In the genomic region with DNA sequence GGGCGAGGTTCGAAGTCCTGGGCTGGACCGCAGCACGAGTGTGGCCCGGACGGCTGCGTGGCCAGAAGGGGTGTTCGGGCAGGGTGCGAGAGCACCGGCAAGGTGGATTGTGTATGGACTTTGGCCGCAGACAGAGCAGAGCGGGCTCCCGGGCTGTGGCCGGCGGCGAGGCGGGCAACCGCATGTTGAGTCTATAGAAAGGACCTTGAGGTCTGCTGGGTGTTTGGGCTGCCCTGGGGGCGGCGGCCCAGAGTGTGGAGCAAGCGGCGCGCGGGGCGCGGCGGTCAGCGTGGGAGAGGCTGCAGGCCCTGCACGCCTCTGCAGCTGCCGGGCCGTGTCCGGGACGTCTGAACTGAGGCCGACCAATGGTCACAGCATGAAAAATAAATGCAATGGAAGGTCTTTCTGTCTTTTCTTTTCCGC, we compare ENCODE assay signal across 11 cellular contexts. TPM values are rescaled to one million over a fixed set of nuclear protein-coding genes. Genes with fewer than 3 reads are reported as not detected.
DNase-seq lines count a peak whose midpoint lies in the region; ATAC-seq and TF ChIP-seq lines count a peak whose summit lies in the region.
"Had no signal": no experiment of that assay in that cellular context is flagged by ENCODE, and none has a peak within 500 bp of the region (broad histone marks: within the 10 kb centered on the region; RNA-seq: fewer than 3 reads in every experiment).

No MANE protein-coding gene starts in this region.

- peak overlapping the region; percentile 33; the same call in 1 of the 2 replicates for H3K4me2 ChIP-seq in SK-N-SH

- TF ChIP-seq EP300 in SK-N-SH (IDR thresholded peaks at IDR 0.05; ENCODE audit: borderline replicate concordance in 1 of 2, low read depth in 1 of 2, low read length in 1 of 2) = no peak

- no peaks in the 10 kb centered on the region for H3K36me3 ChIP-seq in HEK293 (ENCODE audit: control insufficient read depth in 2 of 2, insufficient read depth in 1 of 2, low read length in 2 of 2)
- no peaks in the 10 kb centered on the region for H3K36me3 ChIP-seq in SK-N-SH (replicated peaks in 1 of 2; ENCODE audit: control insufficient read depth in 1 of 2, insufficient read depth in 2 of 2, low read length in 1 of 2)
- H3K36me3 ChIP-seq in iPS DF 6.9 (ENCODE audit: control insufficient read depth, insufficient read depth, low read length) = peaks cover 3% of the 10 kb centered on the region; the same call in 1 of the 2 replicates
- H3K36me3 ChIP-seq: upper lobe of left lung had no signal

- H3K4me3 ChIP-seq in HEK293 (ENCODE audit: low read depth, low read length) (peak overlapping the region; percentile 61; the same call in 1 of the 2 replicates), SK-N-SH (ENCODE audit: low read depth in 2 of 2, low read length in 1 of 2) (no peak overlapping the region), iPS DF 6.9 (ENCODE audit: low read length) (0 out of 2 replicates have a peak overlapping the region, but pooled peaks have one; percentile 5), skeletal muscle cell (ENCODE audit: low read depth, low read length) (peak overlapping the region; percentile 71)

- peaks cover 82% of the 10 kb centered on the region for H3K27me3 ChIP-seq in SK-N-SH (ENCODE audit: insufficient read depth)
- H3K27me3 ChIP-seq in iPS DF 6.9 (ENCODE audit: control insufficient read depth, insufficient read depth, low read length) = peaks cover 100% of the 10 kb centered on the region

- no peaks in the 10 kb centered on the region for H4K20me1 ChIP-seq in SK-N-SH (ENCODE audit: insufficient read depth)

- POLR2A ChIA-PET in HEK293 (lab: Yijun Ruan, JAX) (interaction anchor here (0.6 to 1.7 kb wide), 4 partner anchors 9 to 237 kb away, joined by 3 to 13 read pairs (median 5); a partner anchor contains a TSS), SK-N-SH (lab: Yijun Ruan, JAX) (interaction anchor here (0.6 kb wide), 1 partner anchor 322 kb away, joined by 5 read pairs; no protein-coding TSS in a partner anchor)

- CTCF ChIA-PET in HEK293 (lab: Yijun Ruan, JAX) (interaction anchor here (1.0 kb wide), 2 partner anchors 218 to 220 kb away, joined by 4 to 5 read pairs; no protein-coding TSS in a partner anchor), SK-N-SH (lab: Yijun Ruan, JAX) (interaction anchor here (12.5 to 24.5 kb wide), 4 partner anchors 8 to 221 kb away, joined by 188 to 568 read pairs (median 203); a partner anchor contains a TSS)

- no peak overlapping the region for H3K9ac ChIP-seq in SK-N-SH

- peaks cover 5% of the 10 kb centered on the region for H3F3A ChIP-seq in SK-N-SH (replicated peaks; ENCODE audit: insufficient read depth)

- DNase-seq in SK-N-SH = peak; percentile 55
- no peak for DNase-seq in iPS DF 6.9 (ENCODE audit: low read depth, low spot score)
- DNase-seq in skeletal muscle cell (ENCODE audit: low read depth) = no peak
- DNase-seq in stimulated activated CD4-positive, alpha-beta T cell treated with anti-CD3 and anti-CD28 coated beads, Interleukin-4, amount 100 ng/mL, for 24 hours = no peak
- DNase-seq in NCI-H526 treated with DMSO at 0.1 percent for 48 hours (lab: John Stamatoyannopoulos, UW) = no peak
- DNase-seq: GF-D8 had no signal

- TF ChIP-seq CTCF in HEK293 (tag by site-specific recombination; IDR thresholded peaks at IDR 0.05) (no peak), SK-N-SH (IDR thresholded peaks at IDR 0.05) (no peak)

- H3K9me3 ChIP-seq in HEK293 (ENCODE audit: control insufficient read depth, insufficient read depth, low read depth, low read length) = no peaks in the 10 kb centered on the region
- H3K9me3 ChIP-seq in SK-N-SH = no peaks in the 10 kb centered on the region
- H3K9me3 ChIP-seq in iPS DF 6.9 (ENCODE audit: control insufficient read depth, insufficient read depth, low read length) = no peaks in the 10 kb centered on the region
- H3K9me3 ChIP-seq: upper lobe of left lung had no signal

- no peak for TF ChIP-seq RAD21 in SK-N-SH (IDR thresholded peaks at IDR 0.05; ENCODE audit: low read length)

- H3K27ac ChIP-seq in HEK293 (ENCODE audit: extremely low read depth, low read depth, low read length) = peak overlapping the region; percentile 98; the same call in 1 of the 2 replicates
- H3K27ac ChIP-seq in SK-N-SH (ENCODE audit: low read depth in 2 of 2, low read length in 1 of 2) = no peak overlapping the region
- no peak overlapping the region for H3K27ac ChIP-seq in iPS DF 6.9 (ENCODE audit: low read length)
- H3K27ac ChIP-seq: upper lobe of left lung had no signal

- peaks cover 44% of the 10 kb centered on the region for H3K4me1 ChIP-seq in HEK293 (ENCODE audit: control insufficient read depth, insufficient read depth, low read length)
- peaks cover 0 to 9% of the 10 kb centered on the region in 2 experiments; a peak in 2 of 4 replicates for H3K4me1 ChIP-seq in SK-N-SH (ENCODE audit: control insufficient read depth in 1 of 2, insufficient read depth in 2 of 2, low read depth in 1 of 2, low read length in 1 of 2)
- 0 out of 2 replicates have a peak, but pooled peaks cover 4% of the 10 kb centered on the region for H3K4me1 ChIP-seq in iPS DF 6.9 (ENCODE audit: control insufficient read depth, insufficient read depth, low read length)

- H3K79me2 ChIP-seq in SK-N-SH (ENCODE audit: insufficient read depth) = no peaks in the 10 kb centered on the region

- ATAC-seq in GM18867 (IDR thresholded peaks at IDR 0.05; ENCODE audit: unreplicated experiment) = no peak
- no peak for ATAC-seq in GM19328 (IDR thresholded peaks at IDR 0.05; ENCODE audit: unreplicated experiment)

- 41% methylated on average over 26 of the region's 35 CpGs for WGBS in SK-N-SH (ENCODE audit: low lambda C conversion rate)
- no CpG with 5 or more reads among the region's 35 CpGs for WGBS in iPS DF 6.9 (ENCODE audit: insufficient coverage, insufficient read length)

- no peaks in the 10 kb centered on the region for H3K9me2 ChIP-seq in SK-N-SH

- H2AFZ ChIP-seq in SK-N-SH (ENCODE audit: low read depth) = no peak overlapping the region

TF ChIP-seq in HEK293, 187 proteins besides CTCF, POLR2A, EP300 and RAD21 (continues in another document):
- TF ChIP-seq, protein P1, sequence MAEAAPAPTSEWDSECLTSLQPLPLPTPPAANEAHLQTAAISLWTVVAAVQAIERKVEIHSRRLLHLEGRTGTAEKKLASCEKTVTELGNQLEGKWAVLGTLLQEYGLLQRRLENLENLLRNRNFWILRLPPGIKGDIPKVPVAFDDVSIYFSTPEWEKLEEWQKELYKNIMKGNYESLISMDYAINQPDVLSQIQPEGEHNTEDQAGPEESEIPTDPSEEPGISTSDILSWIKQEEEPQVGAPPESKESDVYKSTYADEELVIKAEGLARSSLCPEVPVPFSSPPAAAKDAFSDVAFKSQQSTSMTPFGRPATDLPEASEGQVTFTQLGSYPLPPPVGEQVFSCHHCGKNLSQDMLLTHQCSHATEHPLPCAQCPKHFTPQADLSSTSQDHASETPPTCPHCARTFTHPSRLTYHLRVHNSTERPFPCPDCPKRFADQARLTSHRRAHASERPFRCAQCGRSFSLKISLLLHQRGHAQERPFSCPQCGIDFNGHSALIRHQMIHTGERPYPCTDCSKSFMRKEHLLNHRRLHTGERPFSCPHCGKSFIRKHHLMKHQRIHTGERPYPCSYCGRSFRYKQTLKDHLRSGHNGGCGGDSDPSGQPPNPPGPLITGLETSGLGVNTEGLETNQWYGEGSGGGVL (tag by site-specific recombination; IDR thresholded peaks at IDR 0.05) = no peak

TF ChIP-seq in SK-N-SH, 30 proteins besides CTCF, POLR2A, EP300 and RAD21:
- TF ChIP-seq TCF12 (IDR thresholded peaks at IDR 0.05) (no peak), JUND (IDR thresholded peaks at IDR 0.05) (no peak), GABPA (IDR thresholded peaks at IDR 0.05; ENCODE audit: low read depth) (no peak), YY1 (IDR thresholded peaks at IDR 0.05; ENCODE audit: low read depth) (no peak)
- TF ChIP-seq, protein P2, sequence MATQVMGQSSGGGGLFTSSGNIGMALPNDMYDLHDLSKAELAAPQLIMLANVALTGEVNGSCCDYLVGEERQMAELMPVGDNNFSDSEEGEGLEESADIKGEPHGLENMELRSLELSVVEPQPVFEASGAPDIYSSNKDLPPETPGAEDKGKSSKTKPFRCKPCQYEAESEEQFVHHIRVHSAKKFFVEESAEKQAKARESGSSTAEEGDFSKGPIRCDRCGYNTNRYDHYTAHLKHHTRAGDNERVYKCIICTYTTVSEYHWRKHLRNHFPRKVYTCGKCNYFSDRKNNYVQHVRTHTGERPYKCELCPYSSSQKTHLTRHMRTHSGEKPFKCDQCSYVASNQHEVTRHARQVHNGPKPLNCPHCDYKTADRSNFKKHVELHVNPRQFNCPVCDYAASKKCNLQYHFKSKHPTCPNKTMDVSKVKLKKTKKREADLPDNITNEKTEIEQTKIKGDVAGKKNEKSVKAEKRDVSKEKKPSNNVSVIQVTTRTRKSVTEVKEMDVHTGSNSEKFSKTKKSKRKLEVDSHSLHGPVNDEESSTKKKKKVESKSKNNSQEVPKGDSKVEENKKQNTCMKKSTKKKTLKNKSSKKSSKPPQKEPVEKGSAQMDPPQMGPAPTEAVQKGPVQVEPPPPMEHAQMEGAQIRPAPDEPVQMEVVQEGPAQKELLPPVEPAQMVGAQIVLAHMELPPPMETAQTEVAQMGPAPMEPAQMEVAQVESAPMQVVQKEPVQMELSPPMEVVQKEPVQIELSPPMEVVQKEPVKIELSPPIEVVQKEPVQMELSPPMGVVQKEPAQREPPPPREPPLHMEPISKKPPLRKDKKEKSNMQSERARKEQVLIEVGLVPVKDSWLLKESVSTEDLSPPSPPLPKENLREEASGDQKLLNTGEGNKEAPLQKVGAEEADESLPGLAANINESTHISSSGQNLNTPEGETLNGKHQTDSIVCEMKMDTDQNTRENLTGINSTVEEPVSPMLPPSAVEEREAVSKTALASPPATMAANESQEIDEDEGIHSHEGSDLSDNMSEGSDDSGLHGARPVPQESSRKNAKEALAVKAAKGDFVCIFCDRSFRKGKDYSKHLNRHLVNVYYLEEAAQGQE (IDR thresholded peaks at IDR 0.05; ENCODE audit: low read depth, low read length) = no peak

RNA-seq across cellular contexts. Expression of a gene that starts 5.7 kb away (rescaled TPM):
- polyA plus RNA-seq in SK-N-SH (2012; rRNA removed) = 1.2 and 1.9 TPM in 2 replicates
- 1.8 and 2.4 TPM in 2 replicates for polyA plus RNA-seq in SK-N-SH (2012; cell fraction: cytosol; rRNA removed)
- polyA plus RNA-seq in SK-N-SH (2012; cell fraction: nucleus; rRNA removed) = 1.0 and 1.1 TPM in 2 replicates
- polyA plus RNA-seq: liver had no signal

RNA-seq across cellular contexts. Expression of a gene that starts 9.3 kb away (rescaled TPM):
- polyA plus RNA-seq in SK-N-SH (2012; rRNA removed) = 0.03 and 0.08 TPM in 2 replicates
- polyA plus RNA-seq in SK-N-SH (2012; cell fraction: cytosol; rRNA removed) = 0.04 TPM in 2 replicates
- polyA plus RNA-seq in SK-N-SH (2012; cell fraction: nucleus; rRNA removed) = not detected in 2 replicates
- polyA plus RNA-seq: liver had no signal

RNA-seq across cellular contexts. Expression of a gene that starts 14.5 kb away (rescaled TPM):
- 1.7 and 1.8 TPM in 2 replicates for polyA plus RNA-seq in SK-N-SH (2012; rRNA removed)
- polyA plus RNA-seq in SK-N-SH (2012; cell fraction: cytosol; rRNA removed) = 1.8 and 2.0 TPM in 2 replicates
- polyA plus RNA-seq in SK-N-SH (2012; cell fraction: nucleus; rRNA removed) = 0.53 and 0.75 TPM in 2 replicates
- polyA plus RNA-seq: liver had no signal

RNA-seq across cellular contexts. Expression of a gene that starts 19.5 kb away (rescaled TPM):
- polyA plus RNA-seq in SK-N-SH (2012; rRNA removed) = not detected in 2 replicates
- polyA plus RNA-seq in SK-N-SH (2012; cell fraction: cytosol; rRNA removed) = 0.01 TPM in 2 replicates
- not detected in 2 replicates for polyA plus RNA-seq in SK-N-SH (2012; cell fraction: nucleus; rRNA removed)
- polyA plus RNA-seq: liver had no signal

RNA-seq across cellular contexts. Expression of a gene that starts 21.4 kb away (rescaled TPM):
- polyA plus RNA-seq in SK-N-SH (2012; rRNA removed) = not detected in 2 replicates
- not detected in 2 replicates for polyA plus RNA-seq in SK-N-SH (2012; cell fraction: cytosol; rRNA removed)
- polyA plus RNA-seq in SK-N-SH (2012; cell fraction: nucleus; rRNA removed) = not detected in 2 replicates
- polyA plus RNA-seq: liver had no signal

Comparison
In these comparisons a context has a peak if more than half of its experiments do, and no peak if none do; other contexts are left out.
1. H3K4me3 ChIP-seq: peak in HEK293 (single experiment), iPS DF 6.9 (single experiment) and skeletal muscle cell (single experiment); none in SK-N-SH (0 of 2).